ENCODE assay signal across 8 cellular contexts in genomic region chr6:145964948-145965366, GRCh38. TPM values are rescaled to one million over a fixed set of nuclear protein-coding genes. Genes with fewer than 3 reads are reported as not detected.
DNase-seq lines count a peak whose midpoint lies in the region; TF ChIP-seq lines count a peak whose summit lies in the region.

No MANE protein-coding gene starts in this region.

- H3K9me3 ChIP-seq in liver (ENCODE audit: control insufficient read depth in 4 of 4, low read length in 3 of 4) (no peaks in the 10 kb centered on the region), transverse colon (no peaks in the 10 kb centered on the region)

- H3K27ac ChIP-seq in HL-60 (replicated peaks) (peak overlapping the region; percentile 79), angular gyrus (ENCODE audit: low read depth, low read length) (peak overlapping the region; percentile 47), liver (ENCODE audit: low read depth in 1 of 2, low read length in 2 of 2) (peak overlapping the region; percentile 70 to 89), transverse colon (peak overlapping the region; percentile 80 to 92 (median 89))

- TF ChIP-seq POLR2A in transverse colon (IDR thresholded peaks at IDR 0.05) = no peak

- H3K9ac ChIP-seq in liver (ENCODE audit: low read depth in 1 of 2, low read length in 2 of 2) = peak overlapping the region in 1 of 2 donors; percentile 66

- intact Hi-C loops in transverse colon (cut with DNase I; ENCODE audit: low total_unique reads) = no loop called here

- H3K4me3 ChIP-seq in AG04449 (ENCODE audit: low read depth, low read length) = peak overlapping the region; percentile 94
- peak overlapping the region; percentile 84 for H3K4me3 ChIP-seq in HL-60 (replicated peaks; ENCODE audit: insufficient read depth, low read length)
- H3K4me3 ChIP-seq in liver (ENCODE audit: low read depth in 1 of 3, low read length in 3 of 3) = peak overlapping the region; percentile 78 to 98 (median 83)
- H3K4me3 ChIP-seq in transverse colon = peak overlapping the region in 3 of 4 donors; percentile 68 to 97 (median 93)

- TF ChIP-seq CTCF in AG04449 (IDR thresholded peaks at IDR 0.05; ENCODE audit: insufficient read depth, low read length, missing control alignments) = no peak
- TF ChIP-seq CTCF in HL-60 (IDR thresholded peaks at IDR 0.05; ENCODE audit: insufficient read depth, low read length) = no peak
- TF ChIP-seq CTCF in liver (IDR thresholded peaks at IDR 0.05; ENCODE audit: low read depth, low read length, missing input control) = no peak
- no peak for TF ChIP-seq CTCF in transverse colon (IDR thresholded peaks at IDR 0.05)

- H3K4me1 ChIP-seq in liver (ENCODE audit: control insufficient read depth in 4 of 4, insufficient read depth in 4 of 4, low read length in 3 of 4) (peaks cover 1 to 31% (median 16%) of the 10 kb centered on the region in 4 donors), transverse colon (peaks cover 15 to 30% (median 22%) of the 10 kb centered on the region in 4 donors)

- TF ChIP-seq RAD21 in liver (IDR thresholded peaks at IDR 0.05) = no peak

- no peak for TF ChIP-seq EP300 in transverse colon (IDR thresholded peaks at IDR 0.05; ENCODE audit: low read depth)

- H3K36me3 ChIP-seq in liver (ENCODE audit: control insufficient read depth in 4 of 4, insufficient read depth in 3 of 4, low read depth in 1 of 4, low read length in 3 of 4) = no peaks in the 10 kb centered on the region
- H3K36me3 ChIP-seq in transverse colon = no peaks in the 10 kb centered on the region

- DNase-seq in AG04449 (ENCODE audit: low read depth, low spot score) = no peak
- DNase-seq in HL-60 (ENCODE audit: low read depth in 1 of 2, low spot score in 1 of 2) = peak in 1 of 2 experiments; percentile 7
- DNase-seq in transverse colon = no peak
- no peak for DNase-seq in SKM-1 (lab: John Stamatoyannopoulos, UW; ENCODE audit: unreplicated experiment)
- no peak for DNase-seq in cortex of kidney (lab: John Stamatoyannopoulos, UW)
- no peak for DNase-seq in 8988T

- in situ Hi-C loops in transverse colon (cut with MboI; ENCODE audit: low pct_ligation_motif_present in 1 of 4, low pct_unique_long_range_greater_than_20kb in 1 of 4, low sequenced_read_pairs in 3 of 4) = loop anchor here in 2 of 4 donors (25.0 kb wide), 2 partner anchors 153 to 572 kb away; partner anchors contain the start of genes FBXO30 (in 1 of the 2) and RAB32 (in 1 of the 2)

- CTCF ChIA-PET in AG04449 (lab: Yijun Ruan, JAX) = interaction anchor here (1.6 kb wide), 1 partner anchor 36 kb away, joined by 5 read pairs; no protein-coding TSS in a partner anchor

- 70% methylated on average over 4 of the region's 4 CpGs for WGBS in liver
- 46 to 67% methylated on average over 3 to 4 of the region's 4 CpGs for WGBS in transverse colon (ENCODE audit: low coverage in 1 of 2), 2 donors

- POLR2A ChIA-PET in AG04449 (lab: Yijun Ruan, JAX) = interaction anchor here (0.7 kb wide), 1 partner anchor 209 kb away, joined by 3 read pairs; no protein-coding TSS in a partner anchor

- H3K27me3 ChIP-seq in HL-60 (ENCODE audit: insufficient read depth, poor library complexity, severe bottlenecking) (no peaks in the 10 kb centered on the region), liver (ENCODE audit: control insufficient read depth in 4 of 4, insufficient read depth in 4 of 4, low read length in 3 of 4) (no peaks in the 10 kb centered on the region), transverse colon (no peaks in the 10 kb centered on the region)

TF ChIP-seq in liver, 16 proteins besides CTCF, POLR2A, EP300 and RAD21:
- TF ChIP-seq MAX (IDR thresholded peaks at IDR 0.05) = no peak
- no peak for TF ChIP-seq TAF1 (conservative IDR thresholded peaks at IDR 0.05)
- no peak for TF ChIP-seq HNF4A (conservative IDR thresholded peaks at IDR 0.05)
- no peak for TF ChIP-seq FOXA1 (IDR thresholded peaks at IDR 0.05)
- no peak for TF ChIP-seq HNF4G (IDR thresholded peaks at IDR 0.05)
- TF ChIP-seq REST (IDR thresholded peaks at IDR 0.05) = no peak
- TF ChIP-seq JUND (IDR thresholded peaks at IDR 0.05) = no peak
- no peak for TF ChIP-seq GABPA (IDR thresholded peaks at IDR 0.05 in 1 of 2, conservative IDR thresholded peaks at IDR 0.05 in 1 of 2)
- no peak for TF ChIP-seq NR2F2 (IDR thresholded peaks at IDR 0.05)
- no peak for TF ChIP-seq EGR1 (IDR thresholded peaks at IDR 0.05; ENCODE audit: low read depth in 2 of 2)
- no peak for TF ChIP-seq FOXA2 (IDR thresholded peaks at IDR 0.05)
- no peak for TF ChIP-seq RXRA (IDR thresholded peaks at IDR 0.05)
- no peak for TF ChIP-seq SP1 (IDR thresholded peaks at IDR 0.05)
TF ChIP-seq in liver: peak in this region for 0.

RNA-seq across cellular contexts. Expression of gene SHPRH, which starts 0.8 kb away (rescaled TPM):
- 10 to 100 TPM in 1 of 2 donors, 1 to 10 TPM in 1; 9.2 to 25.5 TPM for total RNA-seq in liver
- polyA plus RNA-seq in liver = 10 to 100 TPM in 1 of 2 donors, 1 to 10 TPM in 1; 1.6 to 10.6 TPM
- total RNA-seq in transverse colon = 10 to 100 TPM; 21.6 to 36.2 (median 29.6) TPM
